18 cellular contexts compared by ENCODE assay signal in the genomic region with DNA sequence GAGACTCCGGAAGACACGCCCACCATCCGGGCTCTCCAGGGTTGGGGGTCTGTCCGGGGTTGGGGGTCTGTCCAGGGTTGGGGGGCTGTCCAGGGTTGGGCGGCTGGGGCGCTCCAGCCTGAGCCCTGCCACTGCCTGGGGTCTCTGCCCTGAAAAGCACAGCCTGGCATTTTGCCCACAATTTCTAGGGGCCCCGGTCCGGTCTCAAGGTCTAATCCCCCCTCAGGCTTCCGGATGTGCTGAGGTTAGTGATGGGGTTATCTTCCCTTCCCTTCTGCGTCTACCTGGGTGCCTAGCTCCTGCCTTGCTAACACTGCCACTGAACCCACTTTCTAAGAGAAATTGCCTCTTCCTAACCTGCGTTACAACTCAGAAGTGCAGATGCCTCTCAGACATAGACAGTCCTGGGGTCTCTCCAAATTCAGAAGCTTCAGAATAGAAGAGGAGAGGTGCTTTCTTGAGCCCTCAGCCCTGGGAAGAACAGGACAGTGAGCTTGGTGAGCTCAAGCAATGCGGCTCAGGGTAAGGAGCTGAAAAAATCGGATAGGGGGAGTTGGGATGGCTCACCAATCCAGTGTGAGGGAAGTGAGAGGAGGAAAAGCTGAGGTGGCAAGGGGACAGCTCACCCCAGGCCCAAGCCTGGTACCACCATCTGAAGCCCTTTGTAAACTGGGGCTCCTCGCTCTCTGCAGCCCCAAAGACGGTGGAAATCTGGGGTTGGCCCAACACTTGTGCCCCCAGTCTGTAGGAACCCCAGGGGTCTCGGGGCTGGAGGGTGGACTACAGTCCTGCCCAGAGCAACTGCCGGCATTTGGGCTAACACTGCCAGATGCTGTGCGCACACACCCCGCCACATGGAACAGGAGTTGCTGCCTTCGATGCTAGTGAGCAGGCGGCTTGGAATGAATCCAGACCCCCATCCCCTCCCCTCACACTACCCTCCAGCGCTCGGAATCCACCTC. TPM values are rescaled to one million over a fixed set of nuclear protein-coding genes. Genes with fewer than 3 reads are reported as not detected.
DNase-seq lines count a peak whose midpoint lies in the region; ATAC-seq and TF ChIP-seq lines count a peak whose summit lies in the region.
"Had no signal": no experiment of that assay in that cellular context is flagged by ENCODE, and none has a peak within 500 bp of the region (broad histone marks: within the 10 kb centered on the region; RNA-seq: fewer than 3 reads in every experiment).

No MANE protein-coding gene starts in this region.

- no peaks in the 10 kb centered on the region for H4K20me1 ChIP-seq in PC-9 (ENCODE audit: insufficient read depth)

- H3K9me2 ChIP-seq in PC-9 (ENCODE audit: insufficient read depth), result no peaks in the 10 kb centered on the region

- H3K79me2 ChIP-seq in PC-9 (ENCODE audit: low read depth), result no peaks in the 10 kb centered on the region

- H3K27ac Mint-ChIP-seq in activated CD8-positive, alpha-beta T cell treated with anti-CD3 and anti-CD28 coated beads, Interleukin-2, amount 10 ng/mL, durations not matched to agents 7 days and 5 days, result no peak overlapping the region
- no peak overlapping the region for H3K27ac Mint-ChIP-seq in activated CD8-positive, alpha-beta T cell treated with anti-CD3 and anti-CD28 coated beads for 36 hours
- no peak overlapping the region for H3K27ac Mint-ChIP-seq in effector memory CD8-positive, alpha-beta T cell
- H3K27ac Mint-ChIP-seq: IgD-negative memory B cell, immature natural killer cell had no signal

- ATAC-seq in activated CD8-positive, alpha-beta T cell treated with anti-CD3 and anti-CD28 coated beads, Interleukin-2, amount 10 ng/mL, durations not matched to agents 7 days and 5 days, result no peak
- no peak for ATAC-seq in activated CD8-positive, alpha-beta T cell treated with anti-CD3 and anti-CD28 coated beads for 36 hours
- ATAC-seq in effector memory CD8-positive, alpha-beta T cell (replicated peaks), result no peak
- ATAC-seq in GM18907 (IDR thresholded peaks at IDR 0.05; ENCODE audit: unreplicated experiment), result no peak
- ATAC-seq: psoas muscle, upper lobe of right lung had no signal

- no peaks in the 10 kb centered on the region for H3F3A ChIP-seq in PC-9 (ENCODE audit: insufficient read depth, low read depth)

- POLR2A ChIA-PET in activated CD8-positive, alpha-beta T cell treated with anti-CD3 and anti-CD28 coated beads, Interleukin-2, amount 10 ng/mL, durations not matched to agents 7 days and 5 days (lab: Charles Lee), result no interaction called here
- POLR2A ChIA-PET in activated CD8-positive, alpha-beta T cell treated with anti-CD3 and anti-CD28 coated beads for 36 hours (lab: Charles Lee), result interaction anchor here (1.2 kb wide), 1 partner anchor 8 kb away, joined by 3 read pairs; no protein-coding TSS in a partner anchor
- POLR2A ChIA-PET in PC-9 (lab: Charles Lee; ENCODE audit: unreplicated experiment), result no interaction called here

- H3K27ac ChIP-seq in PC-9, result no peak overlapping the region
- H3K27ac ChIP-seq: psoas muscle, SJSA1, upper lobe of right lung, VCaP had no signal

- H3K36me3 Mint-ChIP-seq in activated CD8-positive, alpha-beta T cell treated with anti-CD3 and anti-CD28 coated beads, Interleukin-2, amount 10 ng/mL, durations not matched to agents 7 days and 5 days (ENCODE audit: low read depth), result peaks cover 10% of the 10 kb centered on the region
- no peaks in the 10 kb centered on the region for H3K36me3 Mint-ChIP-seq in activated CD8-positive, alpha-beta T cell treated with anti-CD3 and anti-CD28 coated beads for 36 hours (ENCODE audit: low read depth)
- no peaks in the 10 kb centered on the region for H3K36me3 Mint-ChIP-seq in effector memory CD8-positive, alpha-beta T cell (ENCODE audit: insufficient read depth)

- H3K27me3 Mint-ChIP-seq in activated CD8-positive, alpha-beta T cell treated with anti-CD3 and anti-CD28 coated beads, Interleukin-2, amount 10 ng/mL, durations not matched to agents 7 days and 5 days (ENCODE audit: low read depth), result peaks cover 73% of the 10 kb centered on the region
- H3K27me3 Mint-ChIP-seq in activated CD8-positive, alpha-beta T cell treated with anti-CD3 and anti-CD28 coated beads for 36 hours, result peaks cover 70% of the 10 kb centered on the region
- H3K27me3 Mint-ChIP-seq in effector memory CD8-positive, alpha-beta T cell, result peaks cover 62 to 96% of the 10 kb centered on the region in 2 donors

- H3K4me3 ChIP-seq in PC-9, result no peak overlapping the region
- H3K4me3 ChIP-seq: SJSA1 had no signal

- intact Hi-C loops in activated CD8-positive, alpha-beta T cell treated with anti-CD3 and anti-CD28 coated beads for 36 hours (cut with micrococcal nuclease), result no loop called here
- intact Hi-C loops in PC-9 (cut with micrococcal nuclease; ENCODE audit: unreplicated experiment), result loop anchor here (10.0 kb wide), 1 partner anchor 119 kb away; no protein-coding TSS in a partner anchor

- peaks cover 28% of the 10 kb centered on the region for H3K4me1 Mint-ChIP-seq in activated CD8-positive, alpha-beta T cell treated with anti-CD3 and anti-CD28 coated beads, Interleukin-2, amount 10 ng/mL, durations not matched to agents 7 days and 5 days (ENCODE audit: low read depth)
- peaks cover 17% of the 10 kb centered on the region for H3K4me1 Mint-ChIP-seq in activated CD8-positive, alpha-beta T cell treated with anti-CD3 and anti-CD28 coated beads for 36 hours (ENCODE audit: low read depth)
- H3K4me1 Mint-ChIP-seq in effector memory CD8-positive, alpha-beta T cell (ENCODE audit: low read depth in 2 of 2), result peaks cover 12 to 19% of the 10 kb centered on the region in 2 donors

- H3K9me3 Mint-ChIP-seq in activated CD8-positive, alpha-beta T cell treated with anti-CD3 and anti-CD28 coated beads, Interleukin-2, amount 10 ng/mL, durations not matched to agents 7 days and 5 days (ENCODE audit: insufficient read depth), result no peaks in the 10 kb centered on the region
- H3K9me3 Mint-ChIP-seq in activated CD8-positive, alpha-beta T cell treated with anti-CD3 and anti-CD28 coated beads for 36 hours, result no peaks in the 10 kb centered on the region
- no peaks in the 10 kb centered on the region for H3K9me3 Mint-ChIP-seq in effector memory CD8-positive, alpha-beta T cell
- H3K9me3 Mint-ChIP-seq: immature natural killer cell had no signal

- H3K36me3 ChIP-seq in PC-9 (ENCODE audit: low read depth), result no peaks in the 10 kb centered on the region
- H3K36me3 ChIP-seq: SJSA1, upper lobe of right lung had no signal

- H3K27me3 ChIP-seq in PC-9 (ENCODE audit: insufficient read depth, low read depth), result peaks cover 61% of the 10 kb centered on the region

- no peak for TF ChIP-seq CTCF in activated CD8-positive, alpha-beta T cell treated with anti-CD3 and anti-CD28 coated beads for 36 hours (IDR thresholded peaks at IDR 0.05)
- TF ChIP-seq CTCF in PC-9 (conservative IDR thresholded peaks at IDR 0.05), result no peak

- BruUV-seq in PC-9 (replicated peaks; lab: Mats Ljungman, UMichigan), result no TSS peak

- DNase-seq in activated CD8-positive, alpha-beta T cell treated with anti-CD3 and anti-CD28 coated beads, Interleukin-2, amount 10 ng/mL, durations not matched to agents 7 days and 5 days, result no peak
- DNase-seq in activated CD8-positive, alpha-beta T cell treated with anti-CD3 and anti-CD28 coated beads for 36 hours, result no peak
- DNase-seq in NCI-H1105 (lab: John Stamatoyannopoulos, UW), result peak; percentile 65
- no peak for DNase-seq in effector memory CD8-positive, alpha-beta T cell
- peak; percentile 49 for DNase-seq in retina
- DNase-seq in PC-9, result no peak
- no peak for DNase-seq in mesenteric fat pad (ENCODE audit: low spot score)
- DNase-seq: anterior cingulate cortex; immature natural killer cell; mesenchymal stem cell; NK-92 treated with Interleukin-12 subunit alpha and Interleukin-12 subunit beta, amount 100 ng/mL, for 24 hours; psoas muscle; upper lobe of right lung had no signal

- CTCF ChIA-PET in activated CD8-positive, alpha-beta T cell treated with anti-CD3 and anti-CD28 coated beads, Interleukin-2, amount 10 ng/mL, durations not matched to agents 7 days and 5 days (lab: Charles Lee), result no interaction called here
- CTCF ChIA-PET in activated CD8-positive, alpha-beta T cell treated with anti-CD3 and anti-CD28 coated beads for 36 hours (lab: Charles Lee), result no interaction called here
- CTCF ChIA-PET in PC-9 (lab: Charles Lee), result interaction anchor here (0.7 kb wide), 1 partner anchor 79 kb away, joined by 4 read pairs; no protein-coding TSS in a partner anchor

- no peaks in the 10 kb centered on the region for H3K9me3 ChIP-seq in PC-9 (ENCODE audit: insufficient read depth, low read depth)
- H3K9me3 ChIP-seq: psoas muscle, upper lobe of right lung had no signal

- H3K4me3 Mint-ChIP-seq in activated CD8-positive, alpha-beta T cell treated with anti-CD3 and anti-CD28 coated beads, Interleukin-2, amount 10 ng/mL, durations not matched to agents 7 days and 5 days, result peak overlapping the region; percentile 31
- no peak overlapping the region for H3K4me3 Mint-ChIP-seq in activated CD8-positive, alpha-beta T cell treated with anti-CD3 and anti-CD28 coated beads for 36 hours
- peak overlapping the region; percentile 17 to 46 for H3K4me3 Mint-ChIP-seq in effector memory CD8-positive, alpha-beta T cell

- H3K4me1 ChIP-seq in PC-9 (replicated peaks; ENCODE audit: insufficient read depth), result no peaks in the 10 kb centered on the region

- no peak overlapping the region for H3K4me2 ChIP-seq in PC-9

- H2AFZ ChIP-seq in PC-9, result no peak overlapping the region

RNA-seq across cellular contexts. Expression of a gene that starts 5.6 kb away (rescaled TPM):
- total RNA-seq in activated CD8-positive, alpha-beta T cell treated with anti-CD3 and anti-CD28 coated beads, Interleukin-2, amount 10 ng/mL, durations not matched to agents 7 days and 5 days, result not detected
- not detected for total RNA-seq in activated CD8-positive, alpha-beta T cell treated with anti-CD3 and anti-CD28 coated beads for 36 hours
- total RNA-seq in PC-9 (2021), result 0.65 and 1.1 TPM in 2 replicates
- not detected for total RNA-seq in mesenteric fat pad
- total RNA-seq: dermis microvascular lymphatic vessel endothelial cell, psoas muscle, SJSA1, upper lobe of right lung had no signal

RNA-seq across cellular contexts. Expression of a gene that starts 43.9 kb away (rescaled TPM):
- total RNA-seq in activated CD8-positive, alpha-beta T cell treated with anti-CD3 and anti-CD28 coated beads, Interleukin-2, amount 10 ng/mL, durations not matched to agents 7 days and 5 days, result under 1 TPM; 0.37 to 0.39 TPM
- not detected for total RNA-seq in activated CD8-positive, alpha-beta T cell treated with anti-CD3 and anti-CD28 coated beads for 36 hours
- total RNA-seq in PC-9 (2021) (14.2 and 26.6 TPM in 2 replicates), mesenteric fat pad (5.7 TPM)

Comparison
In these comparisons a context has a peak if more than half of its experiments do, and no peak if none do; other contexts are left out.
1. DNase-seq: peak in NCI-H1105 (single experiment) and retina (single experiment); none in activated CD8-positive, alpha-beta T cell treated with anti-CD3 and anti-CD28 coated beads, Interleukin-2, amount 10 ng/mL, durations not matched to agents 7 days and 5 days (single experiment), activated CD8-positive, alpha-beta T cell treated with anti-CD3 and anti-CD28 coated beads for 36 hours (single experiment), effector memory CD8-positive, alpha-beta T cell (0 of 3), PC-9 (0 of 2) and mesenteric fat pad (single experiment).